In genomic region chr1:84704872-84705426, GRCh38 we compare ENCODE assay signal across 1 cellular context.
TF ChIP-seq lines count a peak whose summit lies in the region.

No MANE protein-coding gene starts in this region.

TF ChIP-seq in K562, 482 proteins besides CTCF, POLR2A, EP300 and RAD21:
- no peak for TF ChIP-seq PML (IDR thresholded peaks at IDR 0.05; ENCODE audit: low read length)
- peak; percentile 61; the same call in 1 of the 2 replicates for TF ChIP-seq SPI1 (IDR thresholded peaks at IDR 0.05; ENCODE audit: borderline replicate concordance, low read depth, low read length)
- TF ChIP-seq SRF (CRISPR knock-in tag; IDR thresholded peaks at IDR 0.05), result no peak
- no peak for TF ChIP-seq USF2 (CRISPR knock-in tag; IDR thresholded peaks at IDR 0.05)
TF ChIP-seq in K562: peak in this region for 1.
